Comparison of ENCODE assay signal across 21 cellular contexts in genomic region chr15:79030470-79030869, GRCh38.
DNase-seq lines count a peak whose midpoint lies in the region; ATAC-seq, FAIRE-seq and TF ChIP-seq lines count a peak whose summit lies in the region.
"Had no signal": no experiment of that assay in that cellular context is flagged by ENCODE, and none has a peak within 500 bp of the region (broad histone marks: within the 10 kb centered on the region; RNA-seq: fewer than 3 reads in every experiment).

No MANE protein-coding gene starts in this region.

- no peak for ATAC-seq in GM12878
- no peak for ATAC-seq in SK-N-SH treated with all-trans-retinoic acid at 6 μM for 48 hours

- no peaks in the 10 kb centered on the region for H3K79me2 ChIP-seq in GM12878 (ENCODE audit: control insufficient read depth, insufficient read depth, low read length)

- H3K36me3 ChIP-seq in A673 (ENCODE audit: insufficient read depth, low read length, poor library complexity, severe bottlenecking) = no peaks in the 10 kb centered on the region
- H3K36me3 ChIP-seq in GM12878 (ENCODE audit: control insufficient read depth in 2 of 2, insufficient read depth in 2 of 2, low read length in 1 of 2) = no peaks in the 10 kb centered on the region
- H3K36me3 ChIP-seq in kidney (ENCODE audit: control insufficient read depth in 1 of 2, insufficient read depth in 2 of 2, low read length in 2 of 2) = no peaks in the 10 kb centered on the region

- RAD21 ChIA-PET in GM12878 (lab: Charles Lee; ENCODE audit: unreplicated experiment) = interaction anchor here (1.0 to 8.0 kb wide), 3 partner anchors 42 to 153 kb away, joined by 3 to 145 read pairs (median 5); no protein-coding TSS in a partner anchor

- SMC1A ChIA-PET in GM12878 (lab: Charles Lee; ENCODE audit: uncharacterized antibody, unreplicated experiment) = interaction anchor here (0.6 to 10.2 kb wide), 2 partner anchors 45 to 152 kb away, joined by 3 to 147 read pairs; no protein-coding TSS in a partner anchor

- no peaks in the 10 kb centered on the region for H3K4me1 Mint-ChIP-seq in HFFc6 (ENCODE audit: low read depth)
- H3K4me1 Mint-ChIP-seq: CD4-positive, CD25-positive, alpha-beta regulatory T cell had no signal

- no peak overlapping the region for H3K4me3 Mint-ChIP-seq in HFFc6
- H3K4me3 Mint-ChIP-seq: CD4-positive, CD25-positive, alpha-beta regulatory T cell had no signal

- WGBS in GM12878 (ENCODE audit: insufficient coverage, insufficient replicate concordance, low lambda C conversion rate, missing lambda C conversion rate) = 69% methylated on average over 4 of the region's 4 CpGs

- TF ChIP-seq EP300 in GM12878 (IDR thresholded peaks at IDR 0.05; ENCODE audit: borderline replicate concordance in 1 of 2, control insufficient read depth in 1 of 2, low read depth in 2 of 2, low read length in 2 of 2) = no peak

- H3K27ac ChIP-seq in A673 (ENCODE audit: low read depth, low read length, poor library complexity, severe bottlenecking) (no peak overlapping the region), GM12878 (ENCODE audit: control insufficient read depth, insufficient read depth) (no peak overlapping the region), kidney (ENCODE audit: low read depth in 2 of 2, low read length in 2 of 2) (no peak overlapping the region)

- no peak for DNase-seq in A673 (ENCODE audit: low spot score)
- DNase-seq in HFFc6 = no peak
- no peak for DNase-seq in GM12878 (ENCODE audit: low read depth, low spot score)
- DNase-seq in kidney = peak; percentile 15
- no peak for DNase-seq in NCI-H510A treated with DMSO at 0.1 percent for 48 hours (lab: John Stamatoyannopoulos, UW)
- no peak for DNase-seq in retina
- DNase-seq in A172 (ENCODE audit: low spot score) = no peak
- DNase-seq: AML-193; Calu3; CD4-positive, CD25-positive, alpha-beta regulatory T cell; DMS79 treated with DMSO at 0.1 percent for 48 hours; NCI-H1436 treated with DMSO at 0.1 percent for 48 hours; NCI-H2081 treated with DMSO at 0.1 percent for 48 hours; NCI-H2227 treated with DMSO at 0.1 percent for 48 hours; NCI-H526; NK-92 treated with Interleukin-12 subunit alpha and Interleukin-12 subunit beta, amount 100 ng/mL, for 24 hours; Right ventricle myocardium superior; SK-N-SH had no signal

- H3K9ac ChIP-seq in GM12878 (ENCODE audit: control insufficient read depth, insufficient read depth, low read length) (no peak overlapping the region), kidney (ENCODE audit: low read length in 2 of 2) (no peak overlapping the region)
- H3K9ac ChIP-seq: SK-N-SH had no signal

- no peak for TF ChIP-seq RAD21 in GM12878 (IDR thresholded peaks at IDR 0.05; ENCODE audit: insufficient read depth, low read depth, low read length)

- no TSS peak for BruUV-seq in A673 (replicated peaks; lab: Mats Ljungman, UMichigan)
- BruUV-seq in GM12878 (replicated peaks; lab: Mats Ljungman, UMichigan) = no TSS peak

- H3K4me3 ChIP-seq in A673 (ENCODE audit: low read depth, low read length, poor library complexity, severe bottlenecking) (no peak overlapping the region), GM12878 (no peak overlapping the region), kidney (ENCODE audit: low read length in 2 of 2) (no peak overlapping the region)

- FAIRE-seq in GM12878 (lab: Jason Lieb, UNC) (no peak), kidney (lab: Jason Lieb, UNC) (no peak)
- FAIRE-seq: A204.1, G401.6 had no signal

- peaks cover 5% of the 10 kb centered on the region for H3K27me3 Mint-ChIP-seq in HFFc6 (ENCODE audit: insufficient read depth)

- no peak for TF ChIP-seq POLR2A in GM12878 (IDR thresholded peaks at IDR 0.05; ENCODE audit: low read depth, low read length)

- intact Hi-C loops in A673 (cut with micrococcal nuclease; ENCODE audit: unreplicated experiment) = no loop called here
- intact Hi-C loops in GM12878 (cut with micrococcal nuclease; ENCODE audit: unreplicated experiment) = no loop called here
- intact Hi-C loops in kidney (cut with DNase I) = no loop called here

- no peaks in the 10 kb centered on the region for H4K20me1 ChIP-seq in GM12878 (ENCODE audit: control insufficient read depth, insufficient read depth)

- in situ Hi-C loops in GM12878 (cut with MboI) = no loop called here

- H3K9me3 Mint-ChIP-seq in HFFc6 = no peaks in the 10 kb centered on the region

- no peak overlapping the region for H2AFZ ChIP-seq in GM12878 (ENCODE audit: control insufficient read depth, low read depth, low read length)

- H3K36me3 Mint-ChIP-seq in HFFc6 (ENCODE audit: low read depth) = no peaks in the 10 kb centered on the region
- H3K36me3 Mint-ChIP-seq: CD4-positive, CD25-positive, alpha-beta regulatory T cell had no signal

- TF ChIP-seq CTCF in A673 (conservative IDR thresholded peaks at IDR 0.05; ENCODE audit: low read depth, low read length) = 0 out of 2 replicates have a peak, but pooled peaks have one; percentile 10
- peak; percentile 45 for TF ChIP-seq CTCF in HFFc6 (IDR thresholded peaks at IDR 0.05)
- peak in 2 of 3 experiments; percentile 7 to 11; a peak in 2 of 6 replicates for TF ChIP-seq CTCF in GM12878 (IDR thresholded peaks at IDR 0.05 in 2 of 3, conservative IDR thresholded peaks at IDR 0.05 in 1 of 3; ENCODE audit: control insufficient read depth in 2 of 3, extremely low read depth in 1 of 3, insufficient read depth in 1 of 3, low read depth in 3 of 3, low read length in 3 of 3)
- TF ChIP-seq CTCF in kidney (IDR thresholded peaks at IDR 0.05; ENCODE audit: borderline replicate concordance, extremely low read depth, insufficient read depth) = no peak

- H3K27ac Mint-ChIP-seq in HFFc6 = no peak overlapping the region
- H3K27ac Mint-ChIP-seq: CD4-positive, CD25-positive, alpha-beta regulatory T cell had no signal

- H3K9me3 ChIP-seq in A673 (ENCODE audit: low read depth, low read length, poor library complexity, severe bottlenecking) = no peaks in the 10 kb centered on the region
- H3K9me3 ChIP-seq in GM12878 (replicated peaks; ENCODE audit: control insufficient read depth, insufficient read depth, low read length) = peaks cover 2% of the 10 kb centered on the region; the same call in 1 of the 3 replicates
- peaks cover 0 to 2% of the 10 kb centered on the region in 2 donors for H3K9me3 ChIP-seq in kidney (ENCODE audit: control insufficient read depth in 1 of 2, low read length in 2 of 2)
- H3K9me3 ChIP-seq: SK-N-SH had no signal

- CTCF ChIA-PET in A673 (lab: Charles Lee) (interaction anchor here (3.9 kb wide), 1 partner anchor 154 kb away, joined by 50 read pairs; no protein-coding TSS in a partner anchor), GM12878 (lab: Yijun Ruan, JAX) (interaction anchor here (0.7 to 10.1 kb wide), 7 partner anchors 77 to 178 kb away, joined by 3 to 351 read pairs (median 4); no protein-coding TSS in a partner anchor)

- no peaks in the 10 kb centered on the region for H3K4me1 ChIP-seq in A673 (ENCODE audit: insufficient read depth, low read length, poor library complexity, severe bottlenecking)
- peaks cover 10% of the 10 kb centered on the region for H3K4me1 ChIP-seq in GM12878 (ENCODE audit: control insufficient read depth, insufficient read depth, low read length)
- H3K4me1 ChIP-seq in kidney (ENCODE audit: control insufficient read depth in 1 of 2, insufficient read depth in 1 of 2, low read depth in 1 of 2, low read length in 2 of 2) = no peaks in the 10 kb centered on the region

- H3K4me2 ChIP-seq in GM12878 (ENCODE audit: control insufficient read depth, insufficient read depth) = no peak overlapping the region
- H3K4me2 ChIP-seq: SK-N-SH had no signal

- POLR2A ChIA-PET in A673 (lab: Charles Lee; ENCODE audit: low non-redundant PET) = no interaction called here
- POLR2A ChIA-PET in GM12878 (lab: Charles Lee) = interaction anchor here (0.5 kb wide), 1 partner anchor 121 kb away, joined by 3 read pairs; no protein-coding TSS in a partner anchor

- H3K27me3 ChIP-seq in A673 (replicated peaks; ENCODE audit: insufficient read depth, low read depth, low read length, poor library complexity) (no peaks in the 10 kb centered on the region), GM12878 (replicated peaks in 1 of 2; ENCODE audit: control insufficient read depth in 2 of 2, insufficient read depth in 2 of 2, low read length in 1 of 2) (no peaks in the 10 kb centered on the region)

TF ChIP-seq in GM12878, 131 proteins besides CTCF, POLR2A, EP300 and RAD21 (continues in another document):
- TF ChIP-seq BRCA1 (IDR thresholded peaks at IDR 0.05; ENCODE audit: low read depth, low read length) (no peak), ASH2L (IDR thresholded peaks at IDR 0.05; ENCODE audit: borderline replicate concordance, low read depth) (no peak), WRNIP1 (IDR thresholded peaks at IDR 0.05; ENCODE audit: borderline replicate concordance, low read depth, low read length) (no peak), NR2C1 (IDR thresholded peaks at IDR 0.05) (no peak), PAX8 (IDR thresholded peaks at IDR 0.05) (no peak), YY1 (IDR thresholded peaks at IDR 0.05; ENCODE audit: low read depth, low read length) (no peak), SP1 (IDR thresholded peaks at IDR 0.05; ENCODE audit: low read depth, low read length) (no peak), HDGF (IDR thresholded peaks at IDR 0.05) (no peak)

TF ChIP-seq in SK-N-SH treated with all-trans-retinoic acid at 6 μM for 48 hours, 23 proteins besides CTCF, POLR2A, EP300 and RAD21 (continues in another document):
- no peak for TF ChIP-seq CSRNP3 (CRISPR knock-in tag; IDR thresholded peaks at IDR 0.05)
- no peak for TF ChIP-seq ZNF565 (CRISPR knock-in tag; conservative IDR thresholded peaks at IDR 0.05; ENCODE audit: low read depth)
- no peak for TF ChIP-seq CSDC2 (CRISPR knock-in tag; IDR thresholded peaks at IDR 0.05)
- TF ChIP-seq ZNF70 (CRISPR knock-in tag; IDR thresholded peaks at IDR 0.05) = no peak
- TF ChIP-seq ZFP3 (CRISPR knock-in tag; IDR thresholded peaks at IDR 0.05) = no peak
